ENCODE assay signal across 9 cellular contexts in the genomic region with DNA sequence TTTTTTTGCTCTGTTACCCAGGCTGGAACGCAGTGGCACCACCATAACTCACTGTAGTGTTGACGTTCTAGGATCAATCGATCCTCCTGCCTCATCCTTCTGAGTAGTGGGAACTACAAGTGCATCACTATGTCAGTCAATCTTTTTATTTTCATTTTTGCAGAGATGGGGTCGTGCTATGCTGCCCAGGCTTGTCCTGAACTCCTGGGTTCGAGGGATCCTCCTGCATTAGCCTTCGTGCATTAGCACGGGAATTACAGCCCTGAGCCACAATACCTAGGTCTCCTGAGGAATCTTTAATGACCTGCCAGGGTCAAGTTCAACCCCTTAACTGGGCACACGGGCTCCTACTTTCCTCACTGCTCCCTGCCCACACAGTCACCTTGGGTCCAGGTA. TPM values are rescaled to one million over a fixed set of nuclear protein-coding genes. Genes with fewer than 3 reads are reported as not detected.
DNase-seq lines count a peak whose midpoint lies in the region; TF ChIP-seq lines count a peak whose summit lies in the region.
"Had no signal": no experiment of that assay in that cellular context is flagged by ENCODE, and none has a peak within 500 bp of the region (broad histone marks: within the 10 kb centered on the region; RNA-seq: fewer than 3 reads in every experiment).

No MANE protein-coding gene starts in this region.

- peaks cover 56% of the 10 kb centered on the region for H3K4me1 Mint-ChIP-seq in endodermal cell
- peaks cover 51% of the 10 kb centered on the region for H3K4me1 Mint-ChIP-seq in osteocyte (ENCODE audit: unreplicated experiment)

- H3K27ac Mint-ChIP-seq in endodermal cell (peak overlapping the region; percentile 89), osteocyte (ENCODE audit: unreplicated experiment) (peak overlapping the region; percentile 97)

- CTCF ChIA-PET in RWPE1 (lab: Yijun Ruan, JAX), result no interaction called here

- H3K36me3 ChIP-seq in BLaER1 (peaks cover 34% of the 10 kb centered on the region), endodermal cell (ENCODE audit: control insufficient read depth, insufficient read depth, low read length) (no peaks in the 10 kb centered on the region)

- H3K4me2 ChIP-seq in BLaER1, result peak overlapping the region; percentile 98

- no peaks in the 10 kb centered on the region for H3K27me3 ChIP-seq in BLaER1
- no peaks in the 10 kb centered on the region for H3K27me3 ChIP-seq in endodermal cell (ENCODE audit: control insufficient read depth, insufficient read depth, low read length, poor library complexity, severe bottlenecking)

- H3K27me3 Mint-ChIP-seq in endodermal cell (ENCODE audit: insufficient read depth) (no peaks in the 10 kb centered on the region), osteocyte (ENCODE audit: unreplicated experiment) (no peaks in the 10 kb centered on the region)

- peaks cover 1% of the 10 kb centered on the region; the same call in 1 of the 2 replicates for H4K20me1 ChIP-seq in BLaER1

- peak overlapping the region; percentile 89 for H3K9ac ChIP-seq in BLaER1
- H3K9ac ChIP-seq in endodermal cell (ENCODE audit: extremely low read depth, low read length, poor library complexity, severe bottlenecking), result no peak overlapping the region

- peaks cover 64% of the 10 kb centered on the region for H3K4me1 ChIP-seq in BLaER1
- H3K4me1 ChIP-seq in endodermal cell (ENCODE audit: control insufficient read depth, insufficient read depth, low read length), result peaks cover 12% of the 10 kb centered on the region

- POLR2A ChIA-PET in RWPE1 (lab: Yijun Ruan, JAX; ENCODE audit: low non-redundant PET), result no interaction called here

- peaks cover 11% of the 10 kb centered on the region; the same call in 1 of the 2 replicates for H3K9me3 ChIP-seq in BLaER1
- H3K9me3 ChIP-seq in endodermal cell (ENCODE audit: control insufficient read depth, low read length), result peaks cover 25% of the 10 kb centered on the region

- 89 to 95% methylated on average over 8 of the region's 8 CpGs for WGBS in endodermal cell (ENCODE audit: insufficient coverage in 1 of 2, insufficient read length in 1 of 2), 2 experiments

- TF ChIP-seq CTCF in RWPE1 (conservative IDR thresholded peaks at IDR 0.05; ENCODE audit: low read depth) (no peak), endodermal cell (conservative IDR thresholded peaks at IDR 0.05) (no peak), osteocyte (IDR thresholded peaks at IDR 0.05) (no peak)

- H3K27ac ChIP-seq in BLaER1 (peak overlapping the region; percentile 95), RWPE1 (peak overlapping the region; percentile 77), endodermal cell (ENCODE audit: low read depth, low read length) (no peak overlapping the region)

- DNase-seq in RWPE1 (ENCODE audit: low spot score), result no peak
- no peak for DNase-seq in endodermal cell
- DNase-seq in osteocyte (ENCODE audit: extremely low spot score, unreplicated experiment), result no peak
- no peak for DNase-seq in DMS 273 treated with DMSO at 0.1 percent for 48 hours (lab: John Stamatoyannopoulos, UW)
- DNase-seq in activated CD8-positive, alpha-beta memory T cell treated with anti-CD3 and anti-CD28 coated beads, Interleukin-2, amount 50 U/mL, for 4 hours, result no peak
- DNase-seq in T-helper 9 cell, result no peak
- DNase-seq in NCI-H2171 (lab: John Stamatoyannopoulos, UW), result no peak

- H3K9me3 Mint-ChIP-seq in endodermal cell, result peaks cover 19% of the 10 kb centered on the region
- peaks cover 8% of the 10 kb centered on the region for H3K9me3 Mint-ChIP-seq in osteocyte (ENCODE audit: unreplicated experiment)

- H3K4me3 Mint-ChIP-seq in endodermal cell, result no peak overlapping the region
- peak overlapping the region; percentile 74 for H3K4me3 Mint-ChIP-seq in osteocyte (ENCODE audit: unreplicated experiment)

- H3K4me3 ChIP-seq in BLaER1 (peak overlapping the region; percentile 71), endodermal cell (ENCODE audit: low read length) (no peak overlapping the region)

- H3K36me3 Mint-ChIP-seq in endodermal cell (ENCODE audit: low read depth) (no peaks in the 10 kb centered on the region), osteocyte (ENCODE audit: unreplicated experiment) (peaks cover 6% of the 10 kb centered on the region)

RNA-seq across cellular contexts. Expression of a gene that starts 4.4 kb away (rescaled TPM):
- total RNA-seq in endodermal cell (1 to 10 TPM in 1 of 2 donors, under 1 TPM in 1; 0.46 to 1.1 TPM), osteocyte (10.1 and 10.8 TPM in 2 replicates)
- polyA plus RNA-seq in endodermal cell (2013, experiment 1 of 2), result 0.36 TPM
- polyA plus RNA-seq in endodermal cell (2013, experiment 2 of 2), result 0.46 TPM

RNA-seq across cellular contexts. Expression of a gene that starts 45.5 kb away (rescaled TPM):
- total RNA-seq in endodermal cell, result not detected
- 0.07 TPM for polyA plus RNA-seq in endodermal cell (2013, experiment 1 of 2)
- polyA plus RNA-seq in endodermal cell (2013, experiment 2 of 2), result 0.17 TPM
- total RNA-seq in osteocyte, result 0.13 TPM in 1 of 2 replicates, not detected in the other
- total RNA-seq: H7 had no signal
